ENCODE assay signal across 1 cellular context in genomic region chr4:10020106-10020505, GRCh38.
A peak's percentile ranks its signal among the peaks of the same experiment; 100 is the strongest.
TF ChIP-seq lines count a peak whose summit lies in the region.

No MANE protein-coding gene starts in this region.

TF ChIP-seq in HepG2, 621 proteins besides CTCF, POLR2A, EP300 and RAD21:
- TF ChIP-seq AKNA (CRISPR knock-in tag; IDR thresholded peaks at IDR 0.05; ENCODE audit: borderline replicate concordance) (no peak), ZNF574 (CRISPR knock-in tag; IDR thresholded peaks at IDR 0.05) (no peak), ZBTB2 (CRISPR knock-in tag; IDR thresholded peaks at IDR 0.05; ENCODE audit: low read depth) (no peak), ZNF354B (CRISPR knock-in tag; IDR thresholded peaks at IDR 0.05) (peak; percentile 33; the same call in 1 of the 2 replicates), KDM1A (CRISPR knock-in tag; IDR thresholded peaks at IDR 0.05) (peak; percentile 55; the same call in 1 of the 2 replicates), ZMYM3 (CRISPR knock-in tag; IDR thresholded peaks at IDR 0.05) (peak; percentile 86), DNMT3B (CRISPR knock-in tag; conservative IDR thresholded peaks at IDR 0.05) (no peak), HMGXB4 (CRISPR knock-in tag; IDR thresholded peaks at IDR 0.05; ENCODE audit: borderline replicate concordance in 1 of 2, low read depth in 1 of 2) (0 out of 4 replicates have a peak, but pooled peaks of 1 of the 2 experiments have one; percentile 8), ZNF891 (CRISPR knock-in tag; IDR thresholded peaks at IDR 0.05) (no peak), ADNP (CRISPR knock-in tag; IDR thresholded peaks at IDR 0.05) (peak; percentile 80; the same call in 1 of the 2 replicates), ZBED4 (CRISPR knock-in tag; IDR thresholded peaks at IDR 0.05; ENCODE audit: borderline replicate concordance) (no peak), SMAD1 (CRISPR knock-in tag; IDR thresholded peaks at IDR 0.05; ENCODE audit: borderline replicate concordance, low read depth) (no peak), ZNF629 (CRISPR knock-in tag; conservative IDR thresholded peaks at IDR 0.05) (peak; percentile 97), ZNF441 (CRISPR knock-in tag; IDR thresholded peaks at IDR 0.05; ENCODE audit: borderline replicate concordance) (no peak), REPIN1 (CRISPR knock-in tag; IDR thresholded peaks at IDR 0.05; ENCODE audit: borderline replicate concordance, low read depth) (no peak), TBP (CRISPR knock-in tag; IDR thresholded peaks at IDR 0.05) (no peak), KMT2B (CRISPR knock-in tag; IDR thresholded peaks at IDR 0.05) (no peak)
TF ChIP-seq in HepG2: peak in this region for 6.
